22 cellular contexts compared by ENCODE assay signal in the genomic region with DNA sequence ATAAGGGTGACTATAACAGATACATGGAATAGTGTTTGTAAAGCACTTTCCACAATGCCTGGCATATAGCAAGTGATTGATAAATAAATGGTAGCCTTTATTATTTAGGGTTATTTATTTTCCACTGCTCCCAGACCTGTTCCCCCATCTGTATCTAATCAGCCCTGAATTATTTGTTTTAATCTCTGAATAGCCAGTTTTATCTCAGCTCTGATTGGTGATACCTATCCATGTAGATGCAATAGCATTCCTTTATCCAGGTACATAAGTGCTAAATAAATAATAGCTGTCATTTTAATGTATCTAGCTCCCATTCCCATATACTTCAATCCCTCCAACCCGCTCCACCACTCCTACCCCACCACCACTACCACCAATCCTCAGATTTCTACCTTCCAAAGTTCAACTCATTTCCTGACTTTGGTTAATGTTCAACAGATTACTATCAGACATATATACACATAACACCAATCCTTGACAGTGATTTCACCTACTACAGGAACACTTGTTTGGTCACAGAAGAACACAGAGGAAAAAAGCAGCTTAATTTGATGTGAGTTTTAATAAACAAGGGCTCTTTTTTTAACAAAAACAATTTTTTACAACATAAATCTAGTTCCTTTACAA. TPM values are rescaled to one million over a fixed set of nuclear protein-coding genes. Genes with fewer than 3 reads are reported as not detected.
A peak's percentile ranks its signal among the peaks of the same experiment; 100 is the strongest.
DNase-seq lines count a peak whose midpoint lies in the region; ATAC-seq, FAIRE-seq and TF ChIP-seq lines count a peak whose summit lies in the region.
"Had no signal": no experiment of that assay in that cellular context is flagged by ENCODE, and none has a peak within 500 bp of the region (broad histone marks: within the 10 kb centered on the region; RNA-seq: fewer than 3 reads in every experiment).

No MANE protein-coding gene starts in this region.

- H3K36me3 Mint-ChIP-seq in Calu3 (ENCODE audit: insufficient read depth, unreplicated experiment) (peaks cover 16% of the 10 kb centered on the region), T-cell (peaks cover 31% of the 10 kb centered on the region)

- CTCF ChIA-PET in Calu3 (lab: Charles Lee): interaction anchor here (0.6 to 1.6 kb wide), 5 partner anchors 9 to 59 kb away, joined by 3 to 7 read pairs (median 5); a partner anchor contains a TSS
- CTCF ChIA-PET in T-cell (lab: Charles Lee): interaction anchor here in 1 of 2 donors (0.7 kb wide), 2 partner anchors 23 to 98 kb away, joined by 3 read pairs; no protein-coding TSS in a partner anchor

- intact Hi-C loops in Calu3 (cut with micrococcal nuclease; ENCODE audit: unreplicated experiment): loop anchor here (1.0 kb wide), 1 partner anchor 8 kb away; no protein-coding TSS in a partner anchor
- intact Hi-C loops in pancreas (cut with DNase I): no loop called here

- peak overlapping the region; percentile 17 to 26 for H3K4me3 ChIP-seq in duodenal mucosa (ENCODE audit: low read depth in 1 of 2, low read length in 2 of 2)
- H3K4me3 ChIP-seq in pancreas: no peak overlapping the region
- H3K4me3 ChIP-seq: cardiac muscle cell, tibial artery had no signal

- no peak for TF ChIP-seq CTCF in Calu3 (IDR thresholded peaks at IDR 0.05; ENCODE audit: unreplicated experiment)
- TF ChIP-seq CTCF in pancreas (IDR thresholded peaks at IDR 0.05): no peak

- H3K4me3 Mint-ChIP-seq in Calu3 (ENCODE audit: low read depth, unreplicated experiment): peak overlapping the region; percentile 49
- no peak overlapping the region for H3K4me3 Mint-ChIP-seq in T-cell
- H3K4me3 Mint-ChIP-seq: nephron progenitor cell had no signal

- H3K9me3 Mint-ChIP-seq in Calu3 (ENCODE audit: low read depth, unreplicated experiment) (no peaks in the 10 kb centered on the region), T-cell (peaks cover 0 to 8% (median 3%) of the 10 kb centered on the region in 3 donors)

- no TSS peak for BruUV-seq in Calu3 (replicated peaks; lab: Mats Ljungman, UMichigan)

- H3K27me3 Mint-ChIP-seq in Calu3 (ENCODE audit: unreplicated experiment) (no peaks in the 10 kb centered on the region), T-cell (no peaks in the 10 kb centered on the region)

- H3K9ac ChIP-seq in duodenal mucosa (ENCODE audit: low read depth in 1 of 2, low read length in 2 of 2): no peak overlapping the region

- POLR2A ChIA-PET in T-cell (lab: Charles Lee): interaction anchor here in 1 of 2 donors (0.5 kb wide), 1 partner anchor 1268 kb away, joined by 3 read pairs; no protein-coding TSS in a partner anchor

- H3K27ac ChIP-seq in duodenal mucosa (ENCODE audit: low read depth, low read length): no peak overlapping the region
- H3K27ac ChIP-seq in pancreas: peak overlapping the region in 1 of 4 donors; percentile 11
- no peak overlapping the region for H3K27ac ChIP-seq in caudate nucleus (ENCODE audit: low read depth, low read length)
- H3K27ac ChIP-seq: cardiac muscle cell, tibial artery had no signal

- H3K9me3 ChIP-seq in duodenal mucosa (ENCODE audit: control insufficient read depth in 1 of 2, low read length in 2 of 2) (peaks cover 0 to 3% of the 10 kb centered on the region in 2 donors), pancreas (no peaks in the 10 kb centered on the region)
- H3K9me3 ChIP-seq: tibial artery had no signal

- H3K36me3 ChIP-seq in duodenal mucosa (ENCODE audit: control insufficient read depth in 1 of 2, insufficient read depth in 2 of 2, low read length in 2 of 2): no peaks in the 10 kb centered on the region
- H3K36me3 ChIP-seq in pancreas: no peaks in the 10 kb centered on the region
- H3K36me3 ChIP-seq: cardiac muscle cell had no signal

- H3K4me1 ChIP-seq in duodenal mucosa (ENCODE audit: control insufficient read depth in 1 of 2, insufficient read depth in 2 of 2, low read length in 2 of 2): peaks cover 11 to 25% of the 10 kb centered on the region in 2 donors
- peaks cover 7 to 37% (median 20%) of the 10 kb centered on the region in 3 donors for H3K4me1 ChIP-seq in pancreas

- FAIRE-seq in pancreas (lab: Jason Lieb, UNC): peak; percentile 87
- FAIRE-seq: frontal cortex, H54, keratinocyte had no signal

- H3K4me1 Mint-ChIP-seq in Calu3 (ENCODE audit: low read depth, unreplicated experiment) (peaks cover 47% of the 10 kb centered on the region), T-cell (peaks cover 71 to 79% (median 78%) of the 10 kb centered on the region in 3 donors)
- H3K4me1 Mint-ChIP-seq: nephron progenitor cell had no signal

- DNase-seq in Calu3: peak; percentile 40
- peak; percentile 64 for DNase-seq in HuH-7 (ENCODE audit: low spot score)
- DNase-seq in pancreas: no peak
- DNase-seq in epidermal melanocyte (ENCODE audit: insufficient read length, low spot score): no peak
- DNase-seq in SKM-1 (lab: John Stamatoyannopoulos, UW; ENCODE audit: unreplicated experiment): no peak
- DNase-seq in T-cell: no peak
- DNase-seq in caudate nucleus (lab: John Stamatoyannopoulos, UW): no peak
- DNase-seq: activated CD8-positive, alpha-beta memory T cell treated with anti-CD3 and anti-CD28 coated beads, Interleukin-2, amount 50 U/mL, for 4 hours; activated gamma-delta T cell treated with Interleukin-2 at 50 U/mL for 16 hours; amygdala; NCI-H1105 treated with DMSO at 0.1 percent for 48 hours; NCI-H524; nephron progenitor cell; posterior cingulate gyrus; stimulated activated naive CD8-positive, alpha-beta T cell treated with anti-CD3 and anti-CD28 coated beads, Interleukin-15, Interleukin-2, amounts not matched to agents 100 U/mL and 50 U/mL, for 24 hours; T-helper 1 cell; tibial artery had no signal

- H3K27ac Mint-ChIP-seq in Calu3 (ENCODE audit: unreplicated experiment) (peak overlapping the region; percentile 74), T-cell (peak overlapping the region in 1 of 2 donors; percentile 59)
- H3K27ac Mint-ChIP-seq: nephron progenitor cell had no signal

- 38% methylated on average over 1 of the region's 1 CpG for whole genome bisulfite sequencing in pancreas, 2 donors

- no peaks in the 10 kb centered on the region for H3K27me3 ChIP-seq in duodenal mucosa (ENCODE audit: control insufficient read depth in 1 of 2, insufficient read depth in 2 of 2, low read length in 2 of 2)
- H3K27me3 ChIP-seq in pancreas: no peaks in the 10 kb centered on the region
- H3K27me3 ChIP-seq: cardiac muscle cell, tibial artery had no signal

- ATAC-seq in pancreas: peak; percentile 70 to 91 (median 87)
- ATAC-seq in T-cell (replicated peaks in 1 of 4): no peak
- ATAC-seq: stimulated activated naive CD8-positive, alpha-beta T cell treated with anti-CD3 and anti-CD28 coated beads, Interleukin-15, Interleukin-2, amounts not matched to agents 100 U/mL and 50 U/mL, for 24 hours had no signal

RNA-seq across cellular contexts. Expression of a gene that starts 14.0 kb away (rescaled TPM):
- total RNA-seq in Calu3 (2022) (117 and 118 TPM in 2 replicates), pancreas (10 to 100 TPM; 23.7 to 42.9 (median 31.6) TPM), T-cell (100 to 1,000 TPM in 2 of 5 donors, 10 to 100 TPM in 3; 92.3 to 112 (median 96.7) TPM)
- 10 to 100 TPM; 17.5 to 30.9 TPM for polyA plus RNA-seq in pancreas

RNA-seq across cellular contexts. Expression of a gene that starts 28.4 kb away (rescaled TPM):
- total RNA-seq in Calu3 (2022) (11.3 and 14.0 TPM in 2 replicates), pancreas (1 to 10 TPM; 4.3 to 8.7 (median 6.0) TPM), T-cell (10 to 100 TPM in 3 of 5 donors, 1 to 10 TPM in 2; 8.3 to 15.4 (median 13.6) TPM)
- 1 to 10 TPM; 3.0 to 5.9 TPM for polyA plus RNA-seq in pancreas

RNA-seq across cellular contexts. Expression of a gene that starts 50.9 kb away (rescaled TPM):
- total RNA-seq in Calu3 (2022) (984 and 1,038 TPM in 2 replicates), pancreas (100 to 1,000 TPM; 544 to 898 (median 729) TPM), T-cell (1,000 to 10,000 TPM; 2,003 to 2,190 (median 2,100) TPM)
- 1,000 to 10,000 TPM; 1,071 to 1,157 TPM for polyA plus RNA-seq in pancreas

RNA-seq across cellular contexts. Expression of a gene that starts 57.0 kb away (rescaled TPM):
- total RNA-seq in Calu3 (2022): 5.9 and 8.2 TPM in 2 replicates
- total RNA-seq in pancreas: 1 to 10 TPM; 1.7 to 8.0 (median 3.1) TPM
- 1 to 10 TPM; 1.9 to 2.5 TPM for polyA plus RNA-seq in pancreas
- total RNA-seq in T-cell: 1 to 10 TPM; 1.3 to 4.3 (median 2.2) TPM

Comparison
In these comparisons a context has a peak if more than half of its experiments do, and no peak if none do; other contexts are left out.
1. DNase-seq: peak in Calu3 (single experiment) and HuH-7 (single experiment); none in pancreas (0 of 6), epidermal melanocyte (single experiment), SKM-1 (single experiment), T-cell (0 of 34) and caudate nucleus (0 of 61).
2. H3K4me3 ChIP-seq: peak in duodenal mucosa (2 of 2); none in pancreas (0 of 4).
3. ATAC-seq: peak in pancreas (4 of 4); none in T-cell (0 of 4).